In genomic region chr2:16546128-16546754, GRCh38 we compare ENCODE assay signal across 10 cellular contexts.
DNase-seq lines count a peak whose midpoint lies in the region; ATAC-seq, FAIRE-seq and TF ChIP-seq lines count a peak whose summit lies in the region.
"Had no signal": no experiment of that assay in that cellular context is flagged by ENCODE, and none has a peak within 500 bp of the region (broad histone marks: within the 10 kb centered on the region; RNA-seq: fewer than 3 reads in every experiment).

No MANE protein-coding gene starts in this region.

- H3K27ac ChIP-seq in GM12878 (ENCODE audit: control insufficient read depth, insufficient read depth) (no peak overlapping the region), suprapubic skin (no peak overlapping the region)
- H3K27ac ChIP-seq: lower lobe of right lung had no signal

- H2AFZ ChIP-seq in GM12878 (ENCODE audit: control insufficient read depth, low read depth, low read length), result no peak overlapping the region

- no peak for FAIRE-seq in GM12878 (lab: Jason Lieb, UNC)

- H3K4me3 ChIP-seq in GM12878 (no peak overlapping the region), suprapubic skin (no peak overlapping the region)
- H3K4me3 ChIP-seq: lower lobe of right lung had no signal

- no peaks in the 10 kb centered on the region for H3K79me2 ChIP-seq in GM12878 (ENCODE audit: control insufficient read depth, insufficient read depth, low read length)

- TF ChIP-seq POLR2A in GM12878 (IDR thresholded peaks at IDR 0.05; ENCODE audit: low read depth, low read length), result no peak
- TF ChIP-seq POLR2A in suprapubic skin (IDR thresholded peaks at IDR 0.05), result no peak

- H3K27me3 ChIP-seq in GM12878 (replicated peaks in 1 of 2; ENCODE audit: control insufficient read depth in 2 of 2, insufficient read depth in 2 of 2, low read length in 1 of 2), result no peaks in the 10 kb centered on the region
- H3K27me3 ChIP-seq in suprapubic skin, result no peaks in the 10 kb centered on the region

- H3K9me3 ChIP-seq in GM12878 (replicated peaks; ENCODE audit: control insufficient read depth, insufficient read depth, low read length) (no peaks in the 10 kb centered on the region), suprapubic skin (no peaks in the 10 kb centered on the region)
- H3K9me3 ChIP-seq: lower lobe of right lung had no signal

- TF ChIP-seq RAD21 in GM12878 (IDR thresholded peaks at IDR 0.05; ENCODE audit: insufficient read depth, low read depth, low read length), result no peak

- SMC1A ChIA-PET in GM12878 (lab: Charles Lee; ENCODE audit: uncharacterized antibody, unreplicated experiment), result no interaction called here

- peak; percentile 69 for ATAC-seq in GM12878
- ATAC-seq in left lobe of liver, result peak; percentile 76
- ATAC-seq: activated naive CD4-positive, alpha-beta T cell treated with anti-CD3 and anti-CD28 coated beads, Interleukin-2, amount 50 U/mL, for 72 hours had no signal

- no peaks in the 10 kb centered on the region for H4K20me1 ChIP-seq in GM12878 (ENCODE audit: control insufficient read depth, insufficient read depth)

- no TSS peak for BruUV-seq in GM12878 (replicated peaks; lab: Mats Ljungman, UMichigan)

- intact Hi-C loops in GM12878 (cut with micrococcal nuclease; ENCODE audit: unreplicated experiment) (no loop called here), posterior cingulate gyrus (cut with DNase I) (no loop called here)

- WGBS in GM12878 (ENCODE audit: insufficient coverage, insufficient replicate concordance, low lambda C conversion rate, missing lambda C conversion rate), result 53% methylated on average over 2 of the region's 2 CpGs
- WGBS in suprapubic skin, result 70% methylated on average over 2 of the region's 2 CpGs

- no peak for TF ChIP-seq EP300 in GM12878 (IDR thresholded peaks at IDR 0.05; ENCODE audit: borderline replicate concordance in 1 of 2, control insufficient read depth in 1 of 2, low read depth in 2 of 2, low read length in 2 of 2)
- no peak for TF ChIP-seq EP300 in suprapubic skin (IDR thresholded peaks at IDR 0.05)

- no peak for TF ChIP-seq CTCF in GM12878 (IDR thresholded peaks at IDR 0.05 in 2 of 3, conservative IDR thresholded peaks at IDR 0.05 in 1 of 3; ENCODE audit: control insufficient read depth in 2 of 3, extremely low read depth in 1 of 3, insufficient read depth in 1 of 3, low read depth in 3 of 3, low read length in 3 of 3)
- no peak for TF ChIP-seq CTCF in suprapubic skin (IDR thresholded peaks at IDR 0.05)

- H3K9ac ChIP-seq in GM12878 (ENCODE audit: control insufficient read depth, insufficient read depth, low read length), result no peak overlapping the region

- no peak overlapping the region for H3K4me2 ChIP-seq in GM12878 (ENCODE audit: control insufficient read depth, insufficient read depth)

- POLR2A ChIA-PET in GM12878 (lab: Charles Lee), result no interaction called here

- CTCF ChIA-PET in GM12878 (lab: Yijun Ruan, JAX), result interaction anchor here (1.1 to 1.3 kb wide), 2 partner anchors 21 to 63 kb away, joined by 6 to 11 read pairs; no protein-coding TSS in a partner anchor

- DNase-seq in ELF-1 (ENCODE audit: low read depth, low spot score) (peak; percentile 47), Kasumi-1 (lab: John Stamatoyannopoulos, UW) (peak; percentile 26 to 45), GM12878 (ENCODE audit: low read depth, low spot score) (no peak), left lobe of liver (ENCODE audit: low spot score) (no peak), cerebellar nuclear complex (lab: John Stamatoyannopoulos, UW) (no peak), suprapubic skin (ENCODE audit: low spot score in 2 of 2) (no peak), posterior cingulate gyrus (no peak), UCSD-AML1 (lab: John Stamatoyannopoulos, UW; ENCODE audit: unreplicated experiment) (no peak)
- DNase-seq: lower lobe of right lung had no signal

- no peaks in the 10 kb centered on the region for H3K36me3 ChIP-seq in GM12878 (ENCODE audit: control insufficient read depth in 2 of 2, insufficient read depth in 2 of 2, low read length in 1 of 2)
- H3K36me3 ChIP-seq in suprapubic skin, result no peaks in the 10 kb centered on the region
- H3K36me3 ChIP-seq: lower lobe of right lung had no signal

- H3K4me1 ChIP-seq in GM12878 (ENCODE audit: control insufficient read depth, insufficient read depth, low read length) (no peaks in the 10 kb centered on the region), suprapubic skin (no peaks in the 10 kb centered on the region)
- H3K4me1 ChIP-seq: lower lobe of right lung had no signal

- in situ Hi-C loops in GM12878 (cut with MboI), result no loop called here

- RAD21 ChIA-PET in GM12878 (lab: Charles Lee; ENCODE audit: unreplicated experiment), result no interaction called here

TF ChIP-seq in GM12878, 131 proteins besides CTCF, POLR2A, EP300 and RAD21:
- TF ChIP-seq TAF1 (IDR thresholded peaks at IDR 0.05; ENCODE audit: borderline replicate concordance, low read depth, low read length) (no peak), CREM (IDR thresholded peaks at IDR 0.05; ENCODE audit: low read depth) (no peak), NKRF (conservative IDR thresholded peaks at IDR 0.05) (no peak), SREBF1 (IDR thresholded peaks at IDR 0.05; ENCODE audit: low read length) (no peak), REST (IDR thresholded peaks at IDR 0.05; ENCODE audit: low read depth, low read length) (peak; percentile 97)

Comparison
In these comparisons a context has a peak if more than half of its experiments do, and no peak if none do; other contexts are left out.
1. DNase-seq: peak in ELF-1 (single experiment) and Kasumi-1 (2 of 2); none in GM12878 (single experiment), left lobe of liver (single experiment), cerebellar nuclear complex (0 of 2), suprapubic skin (0 of 2), posterior cingulate gyrus (0 of 10) and UCSD-AML1 (single experiment).